10 cellular contexts compared by ENCODE assay signal in the genomic region with DNA sequence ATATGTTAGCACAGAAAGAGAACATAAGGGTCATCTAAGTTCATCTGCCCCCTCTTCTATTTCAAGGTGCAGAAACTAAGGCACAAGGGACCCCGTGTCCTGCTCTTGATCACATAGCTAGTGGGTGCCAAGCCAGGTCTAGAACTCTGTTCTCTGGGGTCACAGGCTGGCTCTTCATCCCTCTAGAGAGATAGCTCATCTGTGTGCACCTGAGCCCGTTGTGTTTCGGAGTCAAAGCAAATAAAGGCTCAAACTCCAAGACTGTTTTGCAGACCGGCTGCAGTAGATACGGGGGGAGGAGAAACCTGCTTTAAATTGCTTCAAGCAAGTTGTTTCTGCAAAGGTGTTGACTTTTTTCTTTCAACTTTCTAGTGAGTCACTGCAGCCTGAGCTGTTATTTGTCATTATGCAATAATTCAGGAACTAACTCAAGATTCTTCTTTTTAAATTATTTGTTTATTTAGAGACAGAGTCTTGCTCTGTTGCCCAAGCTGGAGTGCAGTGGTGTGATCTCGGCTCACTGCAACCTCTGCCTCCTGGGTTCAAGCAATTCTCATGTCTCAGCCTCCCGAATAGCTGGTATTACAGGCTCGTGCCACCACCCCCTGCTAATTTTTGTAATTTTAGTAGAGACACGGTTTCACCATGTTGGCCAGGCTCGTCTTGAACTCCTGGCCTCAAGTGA. TPM values are rescaled to one million over a fixed set of nuclear protein-coding genes. Genes with fewer than 3 reads are reported as not detected.
DNase-seq lines count a peak whose midpoint lies in the region; ATAC-seq and TF ChIP-seq lines count a peak whose summit lies in the region.
"Had no signal": no experiment of that assay in that cellular context is flagged by ENCODE, and none has a peak within 500 bp of the region (broad histone marks: within the 10 kb centered on the region; RNA-seq: fewer than 3 reads in every experiment).

No MANE protein-coding gene starts in this region.

- H3K27ac ChIP-seq in cardiac muscle cell (peak overlapping the region; percentile 34), left ventricle myocardium inferior (replicated peaks) (no peak overlapping the region), lower lobe of right lung (peak overlapping the region; percentile 75)

- ATAC-seq in lower lobe of right lung (peak; percentile 73 to 86), HG02981 (IDR thresholded peaks at IDR 0.05; ENCODE audit: unreplicated experiment) (no peak)

- no peaks in the 10 kb centered on the region for H3K9me3 Mint-ChIP-seq in MCF 10A (ENCODE audit: unreplicated experiment)

- H3K27me3 Mint-ChIP-seq in MCF 10A (ENCODE audit: insufficient read depth, unreplicated experiment): no peaks in the 10 kb centered on the region

- H3K36me3 Mint-ChIP-seq in MCF 10A (ENCODE audit: insufficient read depth, unreplicated experiment): peaks cover 13% of the 10 kb centered on the region

- no peaks in the 10 kb centered on the region for H3K36me3 ChIP-seq in cardiac muscle cell
- no peaks in the 10 kb centered on the region for H3K36me3 ChIP-seq in left ventricle myocardium inferior
- no peaks in the 10 kb centered on the region for H3K36me3 ChIP-seq in lower lobe of right lung
- H3K36me3 ChIP-seq: BE2C had no signal

- H3K9me3 ChIP-seq in cardiac muscle cell (ENCODE audit: low read depth) (no peaks in the 10 kb centered on the region), left ventricle myocardium inferior (replicated peaks) (no peaks in the 10 kb centered on the region), lower lobe of right lung (no peaks in the 10 kb centered on the region)
- H3K9me3 ChIP-seq: BE2C, mucosa of descending colon had no signal

- H3K4me3 ChIP-seq in cardiac muscle cell (no peak overlapping the region), left ventricle myocardium inferior (no peak overlapping the region), lower lobe of right lung (peak overlapping the region; percentile 22)
- H3K4me3 ChIP-seq: mucosa of descending colon had no signal

- peak in 1 of 2 donors; percentile 44 for DNase-seq in cardiac muscle cell (ENCODE audit: low read depth in 1 of 2, low spot score in 1 of 2)
- no peak for DNase-seq in left ventricle myocardium inferior
- DNase-seq in MCF 10A (ENCODE audit: unreplicated experiment): peak; percentile 87
- DNase-seq in lower lobe of right lung: no peak
- no peak for DNase-seq in NCI-H1092 treated with DMSO at 0.1 percent for 48 hours (lab: John Stamatoyannopoulos, UW)
- DNase-seq in cortex of kidney (lab: John Stamatoyannopoulos, UW): no peak
- no peak for DNase-seq in DMS79 treated with DMSO at 0.1 percent for 48 hours (lab: John Stamatoyannopoulos, UW)
- DNase-seq: BE2C, mucosa of descending colon had no signal

- CTCF ChIA-PET in MCF 10A (lab: Yijun Ruan, JAX): interaction anchor here (0.6 to 1.6 kb wide), 13 partner anchors 8 to 183 kb away, joined by 3 to 7 read pairs (median 4); a partner anchor contains a TSS

- intact Hi-C loops in left ventricle myocardium inferior (cut with micrococcal nuclease) (no loop called here), MCF 10A (cut with micrococcal nuclease) (loop anchor here (2.0 kb wide), 1 partner anchor 36 kb away; a partner anchor contains a TSS), lower lobe of right lung (cut with DNase I) (no loop called here)

- H3K27me3 ChIP-seq in cardiac muscle cell (no peaks in the 10 kb centered on the region), left ventricle myocardium inferior (ENCODE audit: low read depth) (no peaks in the 10 kb centered on the region), lower lobe of right lung (ENCODE audit: low read depth) (no peaks in the 10 kb centered on the region)
- H3K27me3 ChIP-seq: BE2C had no signal

- no peak for TF ChIP-seq CTCF in cardiac muscle cell (IDR thresholded peaks at IDR 0.05; ENCODE audit: low read depth, low read length)
- TF ChIP-seq CTCF in left ventricle myocardium inferior (IDR thresholded peaks at IDR 0.05; ENCODE audit: borderline replicate concordance): no peak
- TF ChIP-seq CTCF in MCF 10A (IDR thresholded peaks at IDR 0.05; ENCODE audit: unreplicated experiment): no peak
- no peak for TF ChIP-seq CTCF in lower lobe of right lung (IDR thresholded peaks at IDR 0.05)

- H3K4me1 Mint-ChIP-seq in MCF 10A (ENCODE audit: insufficient read depth, unreplicated experiment): peaks cover 36% of the 10 kb centered on the region

- no TSS peak for BruUV-seq in MCF 10A (replicated peaks; lab: Mats Ljungman, UMichigan)

- peak overlapping the region; percentile 62 for H3K4me3 Mint-ChIP-seq in MCF 10A (ENCODE audit: unreplicated experiment)

- peak overlapping the region; percentile 81 for H3K27ac Mint-ChIP-seq in MCF 10A (ENCODE audit: low read depth, unreplicated experiment)

- H3K4me1 ChIP-seq in cardiac muscle cell (ENCODE audit: low read depth) (peaks cover 35% of the 10 kb centered on the region), left ventricle myocardium inferior (peaks cover 19% of the 10 kb centered on the region), lower lobe of right lung (peaks cover 48% of the 10 kb centered on the region)

- POLR2A ChIA-PET in MCF 10A (lab: Yijun Ruan, JAX): interaction anchor here (0.6 to 11.8 kb wide), 35 partner anchors 9 to 1835 kb away, joined by 3 to 188 read pairs (median 6); a partner anchor contains a TSS

RNA-seq across cellular contexts. Expression of a gene that starts 6.5 kb away (rescaled TPM):
- total RNA-seq in cardiac muscle cell (34.0 and 39.2 TPM in 2 replicates), left ventricle myocardium inferior (44.8 TPM), MCF 10A (2022) (41.2 and 46.0 TPM in 2 replicates), lower lobe of right lung (106 TPM)
- polyA plus RNA-seq in cardiac muscle cell: 79.2 and 84.4 TPM in 2 replicates

RNA-seq across cellular contexts. Expression of a gene that starts 35.6 kb away (rescaled TPM):
- total RNA-seq in cardiac muscle cell (152 and 159 TPM in 2 replicates), left ventricle myocardium inferior (76.5 TPM), MCF 10A (2022) (65.5 and 68.5 TPM in 2 replicates), lower lobe of right lung (43.3 TPM)
- polyA plus RNA-seq in cardiac muscle cell: 220 and 255 TPM in 2 replicates
